Comparison of ENCODE assay signal across 1 cellular context in the genomic region with DNA sequence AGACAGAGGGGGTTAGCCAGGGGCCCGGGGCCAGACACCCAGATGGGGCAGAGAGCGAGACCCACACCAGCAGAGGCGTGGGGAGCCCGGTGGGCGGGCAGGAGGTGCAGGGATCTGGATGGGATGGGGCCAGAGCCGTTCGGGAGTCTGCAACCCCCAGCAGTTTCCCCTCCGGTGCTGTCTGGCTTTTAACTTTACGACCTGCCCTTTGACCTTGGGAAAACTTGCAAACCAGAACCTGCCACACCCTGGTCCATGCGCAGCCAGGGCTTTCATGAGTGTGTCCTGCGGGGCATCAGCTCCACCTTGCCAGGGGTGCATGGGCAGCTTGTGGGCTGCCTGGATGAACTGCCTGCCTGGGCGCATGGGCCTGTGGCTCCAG.
TF ChIP-seq lines count a peak whose summit lies in the region.

No MANE protein-coding gene starts in this region.

TF ChIP-seq in SK-N-SH, 30 proteins besides CTCF, POLR2A, EP300 and RAD21:
- TF ChIP-seq GABPA (IDR thresholded peaks at IDR 0.05; ENCODE audit: low read depth) (no peak), NRF1 (IDR thresholded peaks at IDR 0.05; ENCODE audit: low read depth, low read length) (no peak), FOSL2 (IDR thresholded peaks at IDR 0.05; ENCODE audit: borderline replicate concordance, low read depth) (no peak)
